Comparison of ENCODE assay signal across 21 cellular contexts in the genomic region with DNA sequence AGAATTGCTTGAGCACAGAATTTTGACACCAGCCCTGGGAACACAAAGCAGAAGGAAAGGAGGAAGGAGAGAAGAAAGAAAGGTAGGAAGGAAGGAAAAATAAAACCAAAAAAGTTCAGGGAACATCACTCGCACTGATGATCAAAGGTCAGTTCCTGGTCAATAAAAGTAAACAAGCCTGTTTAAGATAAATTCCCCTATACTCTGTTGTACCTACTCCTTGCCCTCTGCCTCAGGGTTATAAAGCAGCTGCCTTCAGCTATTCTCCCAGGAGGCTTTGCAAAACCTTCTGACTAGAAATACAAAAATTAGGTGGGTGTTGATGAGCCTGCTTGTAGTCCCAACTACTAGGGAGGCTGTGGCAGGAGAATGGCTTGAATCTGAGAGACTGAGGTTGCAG.
"Had no signal": no experiment of that assay in that cellular context is flagged by ENCODE, and none has a peak within 500 bp of the region (broad histone marks: within the 10 kb centered on the region; RNA-seq: fewer than 3 reads in every experiment).

No MANE protein-coding gene starts in this region.

- H3K36me3 ChIP-seq: esophagus muscularis mucosa, heart left ventricle, left ventricle myocardium inferior, upper lobe of right lung had no signal

- ATAC-seq: activated naive CD8-positive, alpha-beta T cell treated with anti-CD3 and anti-CD28 coated beads, Interleukin-2, amount 50 U/mL, for 24 hours; activated T-cell treated with anti-CD3 and anti-CD28 coated beads, Interleukin-2, amount 50 U/mL, for 4 hours; activated T-helper 17 cell treated with anti-CD3 and anti-CD28 coated beads, Interleukin-2, amount 50 U/mL, for 72 hours; foreskin keratinocyte; heart left ventricle; sciatic nerve; stimulated activated naive CD8-positive, alpha-beta T cell treated with anti-CD3 and anti-CD28 coated beads, Interleukin-15, amount 100 ng/mL, for 72 hours; upper lobe of right lung; WTC11 had no signal

- H3K27ac ChIP-seq: esophagus muscularis mucosa, foreskin keratinocyte, heart left ventricle, left ventricle myocardium inferior, skin epidermis, upper lobe of right lung had no signal

- H3K4me3 ChIP-seq: esophagus muscularis mucosa, heart left ventricle, left ventricle myocardium inferior, skin epidermis, upper lobe of right lung had no signal

- H3K4me1 ChIP-seq: foreskin keratinocyte, upper lobe of right lung had no signal

- DNase-seq: activated CD4-positive, alpha-beta memory T cell treated with anti-CD3 and anti-CD28 coated beads, Interleukin-2, amount 10 ng/mL, durations not matched to agents 7 days and 5 days; activated CD4-positive, alpha-beta T cell treated with anti-CD3 and anti-CD28 coated beads for 1 hour; activated CD4-positive, alpha-beta T cell treated with anti-CD3 and anti-CD28 coated beads, Interleukin-2, amount 10 ng/mL, durations not matched to agents 7 days and 5 days; activated CD8-positive, alpha-beta memory T cell treated with anti-CD3 and anti-CD28 coated beads, Interleukin-2, amount 50 U/mL, for 48 hours; activated naive CD8-positive, alpha-beta T cell treated with anti-CD3 and anti-CD28 coated beads, Interleukin-2, amount 50 U/mL, for 24 hours; activated T-cell treated with anti-CD3 and anti-CD28 coated beads, Interleukin-2, amount 50 U/mL, for 4 hours; amygdala; endodermal cell; foreskin keratinocyte; heart left ventricle; left ventricle myocardium inferior; mammary epithelial cell; stimulated activated CD4-positive, alpha-beta T cell treated with anti-CD3 and anti-CD28 coated beads, Interleukin-4, amount 100 ng/mL, for 24 hours; stimulated activated naive CD8-positive, alpha-beta T cell treated with anti-CD3 and anti-CD28 coated beads, Interleukin-15, amount 100 ng/mL, for 72 hours; T-helper 2 cell; upper lobe of right lung had no signal

- H3K27me3 ChIP-seq: foreskin keratinocyte, upper lobe of right lung had no signal

- H3K9me3 ChIP-seq: esophagus muscularis mucosa, heart left ventricle, left ventricle myocardium inferior, upper lobe of right lung had no signal
